Comparison of ENCODE assay signal across 8 cellular contexts in genomic region chr7:28179081-28180030, GRCh38. TPM values are rescaled to one million over a fixed set of nuclear protein-coding genes. Genes with fewer than 3 reads are reported as not detected.
DNase-seq lines count a peak whose midpoint lies in the region; ATAC-seq and TF ChIP-seq lines count a peak whose summit lies in the region.

No MANE protein-coding gene starts in this region.

- ATAC-seq in GM18511 (IDR thresholded peaks at IDR 0.05; ENCODE audit: unreplicated experiment) (peak; percentile 76), HG03066 (IDR thresholded peaks at IDR 0.05; ENCODE audit: low read depth, unreplicated experiment) (peak; percentile 77)

- no peak for TF ChIP-seq CTCF in epithelial cell of esophagus (IDR thresholded peaks at IDR 0.05; ENCODE audit: insufficient read depth, low read depth, low read length, missing control alignments)

- peak overlapping the region; percentile 46 for H3K4me3 ChIP-seq in epithelial cell of esophagus (ENCODE audit: low read length)

- DNase-seq in A172 (ENCODE audit: low spot score), result peak; percentile 49
- DNase-seq in NCI-H774 (lab: John Stamatoyannopoulos, UW), result peak; percentile 69
- peak; percentile 74 for DNase-seq in activated CD8-positive, alpha-beta memory T cell treated with anti-CD3 and anti-CD28 coated beads, Interleukin-2, amount 50 U/mL, for 4 hours
- DNase-seq in epithelial cell of esophagus (ENCODE audit: low read depth), result peak; percentile 77
- peak; percentile 68 for DNase-seq in mucosa of gallbladder (ENCODE audit: low spot score)
- peak; percentile 30 to 48 for DNase-seq in stimulated activated CD8-positive, alpha-beta memory T cell treated with anti-CD3 and anti-CD28 coated beads, Interleukin-4, amount 100 ng/mL, for 4 hours (ENCODE audit: low read depth in 2 of 2, low spot score in 1 of 2)

RNA-seq across cellular contexts. Expression of gene JAZF1, which starts 1.2 kb away (rescaled TPM):
- 18.8 and 28.3 TPM in 2 replicates for total RNA-seq in A172 (2014; rRNA removed; shearing (Covaris generic))
- 28.1 TPM for total RNA-seq in mucosa of gallbladder

Comparison
In these comparisons a context has a peak if more than half of its experiments do, and no peak if none do; other contexts are left out.
1. Peak in every context shown above with its lines: DNase-seq, ATAC-seq and H3K4me3 ChIP-seq.